ENCODE assay signal across 29 cellular contexts in the genomic region with DNA sequence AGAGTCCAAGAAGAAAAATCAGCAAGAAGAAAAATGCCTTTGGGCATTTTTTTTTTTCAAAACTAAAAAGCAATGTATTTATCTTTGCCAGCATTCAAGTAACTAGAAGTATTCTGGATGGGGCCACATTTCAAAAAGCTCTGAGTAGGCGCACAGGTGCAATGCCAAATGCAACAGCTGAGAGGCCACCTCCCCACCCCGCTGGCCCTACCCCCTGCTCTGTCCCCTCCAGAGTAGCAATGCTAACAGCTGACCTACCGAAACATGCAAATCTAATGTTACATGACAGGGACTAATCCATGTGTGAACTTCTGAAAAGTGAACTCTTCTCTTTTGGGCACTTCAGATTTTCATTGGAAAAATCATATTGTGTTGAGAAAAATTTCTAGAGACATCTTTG.
"Had no signal": no experiment of that assay in that cellular context is flagged by ENCODE, and none has a peak within 500 bp of the region (broad histone marks: within the 10 kb centered on the region; RNA-seq: fewer than 3 reads in every experiment).

No MANE protein-coding gene starts in this region.

- H3K36me3 ChIP-seq: WERI-Rb-1 had no signal

- H3K4me3 ChIP-seq: K562 had no signal

- ATAC-seq: activated CD8-positive, alpha-beta memory T cell treated with anti-CD3 and anti-CD28 coated beads, Interleukin-2, amount 10 ng/mL, durations not matched to agents 7 days and 5 days; activated naive CD8-positive, alpha-beta T cell treated with anti-CD3 and anti-CD28 coated beads, Interleukin-2, amount 50 U/mL, for 24 hours; K562; Panc1; SK-N-SH treated with all-trans-retinoic acid at 6 μM for 48 hours had no signal

- H3K27ac ChIP-seq: WERI-Rb-1 had no signal

- DNase-seq: activated CD4-positive, alpha-beta memory T cell treated with anti-CD3 and anti-CD28 coated beads, Interleukin-2, amount 10 ng/mL, durations not matched to agents 7 days and 5 days; activated CD4-positive, alpha-beta T cell treated with anti-CD3 and anti-CD28 coated beads for 1 hour; activated CD4-positive, alpha-beta T cell treated with anti-CD3 and anti-CD28 coated beads for 48 hours; activated CD4-positive, CD25-positive, alpha-beta regulatory T cell; activated CD8-positive, alpha-beta memory T cell treated with anti-CD3 and anti-CD28 coated beads for 24 hours; activated CD8-positive, alpha-beta memory T cell treated with anti-CD3 and anti-CD28 coated beads, Interleukin-2, amount 10 ng/mL, durations not matched to agents 7 days and 5 days; activated CD8-positive, alpha-beta memory T cell treated with anti-CD3 and anti-CD28 coated beads, Interleukin-2, amount 50 U/mL, for 48 hours; activated effector memory CD4-positive, alpha-beta T cell treated with Interleukin-2 at 50 U/mL for 16 hours; activated naive CD4-positive, alpha-beta T cell treated with anti-CD3 and anti-CD28 coated beads, Interleukin-2, amount 10 ng/mL, durations not matched to agents 7 days and 5 days; activated naive CD8-positive, alpha-beta T cell treated with anti-CD3 and anti-CD28 coated beads, Interleukin-2, amount 50 U/mL, for 24 hours; activated T-cell treated with anti-CD3 and anti-CD28 coated beads, Interleukin-2, amount 50 U/mL, for 48 hours; anterior cingulate cortex; central memory CD4-positive, alpha-beta T cell; NCI-H1105; NCI-H1417 treated with DMSO at 0.1 percent for 48 hours; NCI-H1694; NCI-H1930; NCI-H2081 treated with DMSO at 0.1 percent for 48 hours; NCI-H226; NCI-H446 treated with DMSO at 0.1 percent for 48 hours; NCI-H524; NCI-H69; NCI-H82; SHP77 treated with DMSO at 0.1 percent for 48 hours; T1000; WERI-Rb-1 had no signal

- FAIRE-seq: K562 had no signal
